In genomic region chr3:171565133-171565532, GRCh38 we compare ENCODE assay signal across 11 cellular contexts.
"Had no signal": no experiment of that assay in that cellular context is flagged by ENCODE, and none has a peak within 500 bp of the region (broad histone marks: within the 10 kb centered on the region; RNA-seq: fewer than 3 reads in every experiment).

No MANE protein-coding gene starts in this region.

- H3K27me3 Mint-ChIP-seq: activated naive CD8-positive, alpha-beta T cell treated with anti-CD3 and anti-CD28 coated beads, Interleukin-2, amount 10 ng/mL, durations not matched to agents 7 days and 5 days had no signal

- H3K9me3 ChIP-seq: testis had no signal

- H3K4me3 ChIP-seq: testis had no signal

- H3K4me3 Mint-ChIP-seq: activated naive CD8-positive, alpha-beta T cell treated with anti-CD3 and anti-CD28 coated beads, Interleukin-2, amount 10 ng/mL, durations not matched to agents 7 days and 5 days; activated T-cell treated with anti-CD3 and anti-CD28 coated beads, Interleukin-2, amount 50 U/mL, for 4 hours; immature natural killer cell; natural killer cell treated with Interleukin-12 subunit alpha and Interleukin-12 subunit beta and Interleukin-15 and Interleukin-18, amount 100 ng/mL, for 72 hours; stimulated activated naive CD8-positive, alpha-beta T cell treated with anti-CD3 and anti-CD28 coated beads, Interleukin-15, amount 100 ng/mL, for 72 hours; T-cell had no signal

- H3K9me3 Mint-ChIP-seq: activated naive CD8-positive, alpha-beta T cell treated with anti-CD3 and anti-CD28 coated beads, Interleukin-2, amount 10 ng/mL, durations not matched to agents 7 days and 5 days; activated T-cell treated with anti-CD3 and anti-CD28 coated beads, Interleukin-2, amount 50 U/mL, for 4 hours; immature natural killer cell; natural killer cell treated with Interleukin-12 subunit alpha and Interleukin-12 subunit beta and Interleukin-15 and Interleukin-18, amount 100 ng/mL, for 72 hours; T-cell had no signal

- DNase-seq: activated naive CD8-positive, alpha-beta T cell treated with anti-CD3 and anti-CD28 coated beads, Interleukin-2, amount 10 ng/mL, durations not matched to agents 7 days and 5 days; activated T-cell treated with anti-CD3 and anti-CD28 coated beads, Interleukin-2, amount 50 U/mL, for 4 hours; dermis blood vessel endothelial cell; erythroblast; immature natural killer cell; stimulated activated CD4-positive, alpha-beta T cell treated with anti-CD3 and anti-CD28 coated beads, Interleukin-15, amount 100 ng/mL, for 24 hours; stimulated activated CD4-positive, alpha-beta T cell treated with anti-CD3 and anti-CD28 coated beads, Interleukin-4, amount 100 ng/mL, for 24 hours; stimulated activated naive CD8-positive, alpha-beta T cell treated with anti-CD3 and anti-CD28 coated beads, Interleukin-15, amount 100 ng/mL, for 72 hours; T-cell; testis had no signal

- H3K27ac Mint-ChIP-seq: activated naive CD8-positive, alpha-beta T cell treated with anti-CD3 and anti-CD28 coated beads, Interleukin-2, amount 10 ng/mL, durations not matched to agents 7 days and 5 days; T-cell had no signal

- H3K27ac ChIP-seq: testis had no signal

- ATAC-seq: activated T-cell treated with anti-CD3 and anti-CD28 coated beads, Interleukin-2, amount 50 U/mL, for 4 hours; natural killer cell treated with Interleukin-12 subunit alpha and Interleukin-12 subunit beta and Interleukin-15 and Interleukin-18, amount 100 ng/mL, for 72 hours; stimulated activated naive CD8-positive, alpha-beta T cell treated with anti-CD3 and anti-CD28 coated beads, Interleukin-15, amount 100 ng/mL, for 72 hours; T-cell had no signal

- H3K36me3 Mint-ChIP-seq: immature natural killer cell; natural killer cell treated with Interleukin-12 subunit alpha and Interleukin-12 subunit beta and Interleukin-15 and Interleukin-18, amount 100 ng/mL, for 72 hours; T-cell had no signal

- H3K27me3 ChIP-seq: testis had no signal
